ENCODE assay signal across 24 cellular contexts in genomic region chr4:135124196-135124595, GRCh38.
"Had no signal": no experiment of that assay in that cellular context is flagged by ENCODE, and none has a peak within 500 bp of the region (broad histone marks: within the 10 kb centered on the region; RNA-seq: fewer than 3 reads in every experiment).

No MANE protein-coding gene starts in this region.

- ATAC-seq: activated CD4-positive, alpha-beta T cell treated with anti-CD3 and anti-CD28 coated beads for 36 hours; activated T-helper 17 cell treated with anti-CD3 and anti-CD28 coated beads, Interleukin-2, amount 50 U/mL, for 72 hours; Right ventricle myocardium inferior had no signal

- H3K4me1 ChIP-seq: breast epithelium had no signal

- H3K9ac ChIP-seq: SK-N-SH had no signal

- H3K36me3 ChIP-seq: breast epithelium, WERI-Rb-1 had no signal

- DNase-seq: activated CD4-positive, alpha-beta memory T cell treated with anti-CD3 and anti-CD28 coated beads, Interleukin-2, amount 10 ng/mL, durations not matched to agents 7 days and 5 days; activated CD4-positive, alpha-beta T cell treated with anti-CD3 and anti-CD28 coated beads for 36 hours; activated CD4-positive, alpha-beta T cell treated with anti-CD3 and anti-CD28 coated beads, Interleukin-2, amount 50 U/mL, for 1 hour; activated gamma-delta T cell treated with Interleukin-2 at 50 U/mL for 16 hours; activated naive CD4-positive, alpha-beta T cell treated with anti-CD3 and anti-CD28 coated beads, Interleukin-2, amount 10 ng/mL, durations not matched to agents 7 days and 5 days; activated naive CD8-positive, alpha-beta T cell treated with anti-CD3 and anti-CD28 coated beads for 36 hours; activated T-cell treated with anti-CD3 and anti-CD28 coated beads for 4 hours; activated T-cell treated with anti-CD3 and anti-CD28 coated beads, Interleukin-2, amount 50 U/mL, for 48 hours; caudate nucleus; KG1; NCI-H1048; NCI-H2029; NCI-H2107; NCI-H2171 treated with DMSO at 0.1 percent for 48 hours; NCI-H226; NCI-H510A; NCI-H526 treated with DMSO at 0.1 percent for 48 hours; SK-N-SH; T-helper 1 cell; WERI-Rb-1 had no signal

- H3K4me1 Mint-ChIP-seq: activated CD4-positive, alpha-beta memory T cell treated with anti-CD3 and anti-CD28 coated beads, Interleukin-2, amount 10 ng/mL, durations not matched to agents 7 days and 5 days; activated CD4-positive, alpha-beta T cell treated with anti-CD3 and anti-CD28 coated beads for 36 hours; activated naive CD4-positive, alpha-beta T cell treated with anti-CD3 and anti-CD28 coated beads, Interleukin-2, amount 10 ng/mL, durations not matched to agents 7 days and 5 days; activated naive CD8-positive, alpha-beta T cell treated with anti-CD3 and anti-CD28 coated beads for 36 hours; activated T-helper 17 cell treated with anti-CD3 and anti-CD28 coated beads, Interleukin-2, amount 50 U/mL, for 72 hours; IgD-negative memory B cell had no signal

- H3K4me3 Mint-ChIP-seq: activated CD4-positive, alpha-beta memory T cell treated with anti-CD3 and anti-CD28 coated beads, Interleukin-2, amount 10 ng/mL, durations not matched to agents 7 days and 5 days; activated CD4-positive, alpha-beta T cell treated with anti-CD3 and anti-CD28 coated beads for 36 hours; activated naive CD4-positive, alpha-beta T cell treated with anti-CD3 and anti-CD28 coated beads, Interleukin-2, amount 10 ng/mL, durations not matched to agents 7 days and 5 days; activated naive CD8-positive, alpha-beta T cell treated with anti-CD3 and anti-CD28 coated beads for 36 hours; activated T-helper 17 cell treated with anti-CD3 and anti-CD28 coated beads, Interleukin-2, amount 50 U/mL, for 72 hours; IgD-negative memory B cell had no signal

- H3K27me3 Mint-ChIP-seq: activated CD4-positive, alpha-beta memory T cell treated with anti-CD3 and anti-CD28 coated beads, Interleukin-2, amount 10 ng/mL, durations not matched to agents 7 days and 5 days; activated CD4-positive, alpha-beta T cell treated with anti-CD3 and anti-CD28 coated beads for 36 hours; activated naive CD4-positive, alpha-beta T cell treated with anti-CD3 and anti-CD28 coated beads, Interleukin-2, amount 10 ng/mL, durations not matched to agents 7 days and 5 days; activated naive CD8-positive, alpha-beta T cell treated with anti-CD3 and anti-CD28 coated beads for 36 hours; activated T-helper 17 cell treated with anti-CD3 and anti-CD28 coated beads, Interleukin-2, amount 50 U/mL, for 72 hours; IgD-negative memory B cell had no signal

- H3K4me3 ChIP-seq: breast epithelium had no signal

- H3K4me2 ChIP-seq: SK-N-SH had no signal

- H3K27me3 ChIP-seq: breast epithelium had no signal

- H3K27ac Mint-ChIP-seq: activated CD4-positive, alpha-beta memory T cell treated with anti-CD3 and anti-CD28 coated beads, Interleukin-2, amount 10 ng/mL, durations not matched to agents 7 days and 5 days; activated CD4-positive, alpha-beta T cell treated with anti-CD3 and anti-CD28 coated beads for 36 hours; activated naive CD4-positive, alpha-beta T cell treated with anti-CD3 and anti-CD28 coated beads, Interleukin-2, amount 10 ng/mL, durations not matched to agents 7 days and 5 days; activated naive CD8-positive, alpha-beta T cell treated with anti-CD3 and anti-CD28 coated beads for 36 hours; activated T-helper 17 cell treated with anti-CD3 and anti-CD28 coated beads, Interleukin-2, amount 50 U/mL, for 72 hours; IgD-negative memory B cell had no signal

- H3K27ac ChIP-seq: breast epithelium, WERI-Rb-1 had no signal

- H3K36me3 Mint-ChIP-seq: activated naive CD4-positive, alpha-beta T cell treated with anti-CD3 and anti-CD28 coated beads, Interleukin-2, amount 10 ng/mL, durations not matched to agents 7 days and 5 days; activated naive CD8-positive, alpha-beta T cell treated with anti-CD3 and anti-CD28 coated beads for 36 hours had no signal

- H3K9me3 ChIP-seq: breast epithelium, SK-N-SH had no signal
